In genomic region chr2:172427990-172428840, GRCh38 we compare ENCODE assay signal across 1 cellular context.
A peak's percentile ranks its signal among the peaks of the same experiment; 100 is the strongest.
TF ChIP-seq lines count a peak whose summit lies in the region.

No MANE protein-coding gene starts in this region.

TF ChIP-seq in HepG2, 621 proteins besides CTCF, POLR2A, EP300 and RAD21 (continued from another document and continues in another):
- TF ChIP-seq SP1 (IDR thresholded peaks at IDR 0.05) (no peak), SP1 (CRISPR knock-in tag; IDR thresholded peaks at IDR 0.05) (no peak), ASH2L (IDR thresholded peaks at IDR 0.05; ENCODE audit: insufficient read length, low read depth, low read length) (peak; percentile 52), KLF6 (CRISPR knock-in tag; IDR thresholded peaks at IDR 0.05) (no peak), ZNF296 (CRISPR knock-in tag; conservative IDR thresholded peaks at IDR 0.05) (peak; percentile 85), NR0B2 (CRISPR knock-in tag; IDR thresholded peaks at IDR 0.05) (peak; percentile 34; the same call in 1 of the 2 replicates), ZBTB33 (CRISPR knock-in tag; IDR thresholded peaks at IDR 0.05) (no peak), SOX6 (IDR thresholded peaks at IDR 0.05) (no peak), SOX6 (CRISPR knock-in tag; IDR thresholded peaks at IDR 0.05) (0 out of 2 replicates have a peak, but pooled peaks have one; percentile 39), KLF16 (CRISPR knock-in tag; IDR thresholded peaks at IDR 0.05) (peak in 1 of 2 experiments; percentile 1; a peak in 1 of 4 replicates), TAF15 (IDR thresholded peaks at IDR 0.05; ENCODE audit: low read depth, low read length, poor library complexity, severe bottlenecking) (no peak), ZNF546 (CRISPR knock-in tag; conservative IDR thresholded peaks at IDR 0.05) (no peak; the same call in 1 of the 2 replicates), NR2C2 (CRISPR knock-in tag; IDR thresholded peaks at IDR 0.05; ENCODE audit: borderline replicate concordance) (0 out of 2 replicates have a peak, but pooled peaks have one; percentile 4), MXD4 (CRISPR knock-in tag; IDR thresholded peaks at IDR 0.05) (peak; percentile 46; the same call in 1 of the 2 replicates), ZNF639 (CRISPR knock-in tag; conservative IDR thresholded peaks at IDR 0.05) (no peak; the same call in 1 of the 2 replicates), CBFB (CRISPR knock-in tag; IDR thresholded peaks at IDR 0.05) (no peak), STAT5B (CRISPR knock-in tag; IDR thresholded peaks at IDR 0.05) (no peak), SMARCE1 (IDR thresholded peaks at IDR 0.05; ENCODE audit: borderline replicate concordance) (no peak), IRF2 (CRISPR knock-in tag; IDR thresholded peaks at IDR 0.05) (no peak), MLLT10 (CRISPR knock-in tag; IDR thresholded peaks at IDR 0.05) (no peak), HNRNPLL (IDR thresholded peaks at IDR 0.05; ENCODE audit: low read depth, low read length, poor library complexity, severe bottlenecking) (no peak), CREBL2 (CRISPR knock-in tag; IDR thresholded peaks at IDR 0.05; ENCODE audit: borderline replicate concordance) (no peak), PHF20 (CRISPR knock-in tag; IDR thresholded peaks at IDR 0.05) (peak; percentile 41; the same call in 1 of the 2 replicates), ZNF512 (CRISPR knock-in tag; IDR thresholded peaks at IDR 0.05) (no peak), ZNF746 (CRISPR knock-in tag; IDR thresholded peaks at IDR 0.05) (no peak), ZNF138 (CRISPR knock-in tag; IDR thresholded peaks at IDR 0.05; ENCODE audit: low read depth) (no peak), ZC3H4 (CRISPR knock-in tag; IDR thresholded peaks at IDR 0.05; ENCODE audit: borderline replicate concordance) (no peak), HHEX (CRISPR knock-in tag; IDR thresholded peaks at IDR 0.05) (no peak), ZNF292 (CRISPR knock-in tag; IDR thresholded peaks at IDR 0.05; ENCODE audit: borderline replicate concordance, low read depth) (0 out of 2 replicates have a peak, but pooled peaks have one; percentile 19), ZNF33A (CRISPR knock-in tag; IDR thresholded peaks at IDR 0.05; ENCODE audit: borderline replicate concordance) (no peak), ZNF256 (CRISPR knock-in tag; conservative IDR thresholded peaks at IDR 0.05) (no peak), CC2D1A (CRISPR knock-in tag; IDR thresholded peaks at IDR 0.05) (no peak), ZBTB7B (CRISPR knock-in tag; IDR thresholded peaks at IDR 0.05) (no peak), GABPA (IDR thresholded peaks at IDR 0.05; ENCODE audit: low read depth, low read length) (no peak), GABPA (CRISPR knock-in tag; IDR thresholded peaks at IDR 0.05; ENCODE audit: low read depth) (no peak), CCAR2 (optimal IDR thresholded peaks at IDR 0.05; ENCODE audit: low read depth, low read length) (no peak)
- TF ChIP-seq, protein P1, sequence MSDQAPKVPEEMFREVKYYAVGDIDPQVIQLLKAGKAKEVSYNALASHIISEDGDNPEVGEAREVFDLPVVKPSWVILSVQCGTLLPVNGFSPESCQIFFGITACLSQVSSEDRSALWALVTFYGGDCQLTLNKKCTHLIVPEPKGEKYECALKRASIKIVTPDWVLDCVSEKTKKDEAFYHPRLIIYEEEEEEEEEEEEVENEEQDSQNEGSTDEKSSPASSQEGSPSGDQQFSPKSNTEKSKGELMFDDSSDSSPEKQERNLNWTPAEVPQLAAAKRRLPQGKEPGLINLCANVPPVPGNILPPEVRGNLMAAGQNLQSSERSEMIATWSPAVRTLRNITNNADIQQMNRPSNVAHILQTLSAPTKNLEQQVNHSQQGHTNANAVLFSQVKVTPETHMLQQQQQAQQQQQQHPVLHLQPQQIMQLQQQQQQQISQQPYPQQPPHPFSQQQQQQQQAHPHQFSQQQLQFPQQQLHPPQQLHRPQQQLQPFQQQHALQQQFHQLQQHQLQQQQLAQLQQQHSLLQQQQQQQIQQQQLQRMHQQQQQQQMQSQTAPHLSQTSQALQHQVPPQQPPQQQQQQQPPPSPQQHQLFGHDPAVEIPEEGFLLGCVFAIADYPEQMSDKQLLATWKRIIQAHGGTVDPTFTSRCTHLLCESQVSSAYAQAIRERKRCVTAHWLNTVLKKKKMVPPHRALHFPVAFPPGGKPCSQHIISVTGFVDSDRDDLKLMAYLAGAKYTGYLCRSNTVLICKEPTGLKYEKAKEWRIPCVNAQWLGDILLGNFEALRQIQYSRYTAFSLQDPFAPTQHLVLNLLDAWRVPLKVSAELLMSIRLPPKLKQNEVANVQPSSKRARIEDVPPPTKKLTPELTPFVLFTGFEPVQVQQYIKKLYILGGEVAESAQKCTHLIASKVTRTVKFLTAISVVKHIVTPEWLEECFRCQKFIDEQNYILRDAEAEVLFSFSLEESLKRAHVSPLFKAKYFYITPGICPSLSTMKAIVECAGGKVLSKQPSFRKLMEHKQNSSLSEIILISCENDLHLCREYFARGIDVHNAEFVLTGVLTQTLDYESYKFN (CRISPR knock-in tag; conservative IDR thresholded peaks at IDR 0.05), result peak; percentile 61
- TF ChIP-seq, protein P2, sequence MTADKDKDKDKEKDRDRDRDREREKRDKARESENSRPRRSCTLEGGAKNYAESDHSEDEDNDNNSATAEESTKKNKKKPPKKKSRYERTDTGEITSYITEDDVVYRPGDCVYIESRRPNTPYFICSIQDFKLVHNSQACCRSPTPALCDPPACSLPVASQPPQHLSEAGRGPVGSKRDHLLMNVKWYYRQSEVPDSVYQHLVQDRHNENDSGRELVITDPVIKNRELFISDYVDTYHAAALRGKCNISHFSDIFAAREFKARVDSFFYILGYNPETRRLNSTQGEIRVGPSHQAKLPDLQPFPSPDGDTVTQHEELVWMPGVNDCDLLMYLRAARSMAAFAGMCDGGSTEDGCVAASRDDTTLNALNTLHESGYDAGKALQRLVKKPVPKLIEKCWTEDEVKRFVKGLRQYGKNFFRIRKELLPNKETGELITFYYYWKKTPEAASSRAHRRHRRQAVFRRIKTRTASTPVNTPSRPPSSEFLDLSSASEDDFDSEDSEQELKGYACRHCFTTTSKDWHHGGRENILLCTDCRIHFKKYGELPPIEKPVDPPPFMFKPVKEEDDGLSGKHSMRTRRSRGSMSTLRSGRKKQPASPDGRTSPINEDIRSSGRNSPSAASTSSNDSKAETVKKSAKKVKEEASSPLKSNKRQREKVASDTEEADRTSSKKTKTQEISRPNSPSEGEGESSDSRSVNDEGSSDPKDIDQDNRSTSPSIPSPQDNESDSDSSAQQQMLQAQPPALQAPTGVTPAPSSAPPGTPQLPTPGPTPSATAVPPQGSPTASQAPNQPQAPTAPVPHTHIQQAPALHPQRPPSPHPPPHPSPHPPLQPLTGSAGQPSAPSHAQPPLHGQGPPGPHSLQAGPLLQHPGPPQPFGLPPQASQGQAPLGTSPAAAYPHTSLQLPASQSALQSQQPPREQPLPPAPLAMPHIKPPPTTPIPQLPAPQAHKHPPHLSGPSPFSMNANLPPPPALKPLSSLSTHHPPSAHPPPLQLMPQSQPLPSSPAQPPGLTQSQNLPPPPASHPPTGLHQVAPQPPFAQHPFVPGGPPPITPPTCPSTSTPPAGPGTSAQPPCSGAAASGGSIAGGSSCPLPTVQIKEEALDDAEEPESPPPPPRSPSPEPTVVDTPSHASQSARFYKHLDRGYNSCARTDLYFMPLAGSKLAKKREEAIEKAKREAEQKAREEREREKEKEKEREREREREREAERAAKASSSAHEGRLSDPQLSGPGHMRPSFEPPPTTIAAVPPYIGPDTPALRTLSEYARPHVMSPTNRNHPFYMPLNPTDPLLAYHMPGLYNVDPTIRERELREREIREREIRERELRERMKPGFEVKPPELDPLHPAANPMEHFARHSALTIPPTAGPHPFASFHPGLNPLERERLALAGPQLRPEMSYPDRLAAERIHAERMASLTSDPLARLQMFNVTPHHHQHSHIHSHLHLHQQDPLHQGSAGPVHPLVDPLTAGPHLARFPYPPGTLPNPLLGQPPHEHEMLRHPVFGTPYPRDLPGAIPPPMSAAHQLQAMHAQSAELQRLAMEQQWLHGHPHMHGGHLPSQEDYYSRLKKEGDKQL (CRISPR knock-in tag; IDR thresholded peaks at IDR 0.05; ENCODE audit: low read depth), result no peak
- TF ChIP-seq, protein P3, sequence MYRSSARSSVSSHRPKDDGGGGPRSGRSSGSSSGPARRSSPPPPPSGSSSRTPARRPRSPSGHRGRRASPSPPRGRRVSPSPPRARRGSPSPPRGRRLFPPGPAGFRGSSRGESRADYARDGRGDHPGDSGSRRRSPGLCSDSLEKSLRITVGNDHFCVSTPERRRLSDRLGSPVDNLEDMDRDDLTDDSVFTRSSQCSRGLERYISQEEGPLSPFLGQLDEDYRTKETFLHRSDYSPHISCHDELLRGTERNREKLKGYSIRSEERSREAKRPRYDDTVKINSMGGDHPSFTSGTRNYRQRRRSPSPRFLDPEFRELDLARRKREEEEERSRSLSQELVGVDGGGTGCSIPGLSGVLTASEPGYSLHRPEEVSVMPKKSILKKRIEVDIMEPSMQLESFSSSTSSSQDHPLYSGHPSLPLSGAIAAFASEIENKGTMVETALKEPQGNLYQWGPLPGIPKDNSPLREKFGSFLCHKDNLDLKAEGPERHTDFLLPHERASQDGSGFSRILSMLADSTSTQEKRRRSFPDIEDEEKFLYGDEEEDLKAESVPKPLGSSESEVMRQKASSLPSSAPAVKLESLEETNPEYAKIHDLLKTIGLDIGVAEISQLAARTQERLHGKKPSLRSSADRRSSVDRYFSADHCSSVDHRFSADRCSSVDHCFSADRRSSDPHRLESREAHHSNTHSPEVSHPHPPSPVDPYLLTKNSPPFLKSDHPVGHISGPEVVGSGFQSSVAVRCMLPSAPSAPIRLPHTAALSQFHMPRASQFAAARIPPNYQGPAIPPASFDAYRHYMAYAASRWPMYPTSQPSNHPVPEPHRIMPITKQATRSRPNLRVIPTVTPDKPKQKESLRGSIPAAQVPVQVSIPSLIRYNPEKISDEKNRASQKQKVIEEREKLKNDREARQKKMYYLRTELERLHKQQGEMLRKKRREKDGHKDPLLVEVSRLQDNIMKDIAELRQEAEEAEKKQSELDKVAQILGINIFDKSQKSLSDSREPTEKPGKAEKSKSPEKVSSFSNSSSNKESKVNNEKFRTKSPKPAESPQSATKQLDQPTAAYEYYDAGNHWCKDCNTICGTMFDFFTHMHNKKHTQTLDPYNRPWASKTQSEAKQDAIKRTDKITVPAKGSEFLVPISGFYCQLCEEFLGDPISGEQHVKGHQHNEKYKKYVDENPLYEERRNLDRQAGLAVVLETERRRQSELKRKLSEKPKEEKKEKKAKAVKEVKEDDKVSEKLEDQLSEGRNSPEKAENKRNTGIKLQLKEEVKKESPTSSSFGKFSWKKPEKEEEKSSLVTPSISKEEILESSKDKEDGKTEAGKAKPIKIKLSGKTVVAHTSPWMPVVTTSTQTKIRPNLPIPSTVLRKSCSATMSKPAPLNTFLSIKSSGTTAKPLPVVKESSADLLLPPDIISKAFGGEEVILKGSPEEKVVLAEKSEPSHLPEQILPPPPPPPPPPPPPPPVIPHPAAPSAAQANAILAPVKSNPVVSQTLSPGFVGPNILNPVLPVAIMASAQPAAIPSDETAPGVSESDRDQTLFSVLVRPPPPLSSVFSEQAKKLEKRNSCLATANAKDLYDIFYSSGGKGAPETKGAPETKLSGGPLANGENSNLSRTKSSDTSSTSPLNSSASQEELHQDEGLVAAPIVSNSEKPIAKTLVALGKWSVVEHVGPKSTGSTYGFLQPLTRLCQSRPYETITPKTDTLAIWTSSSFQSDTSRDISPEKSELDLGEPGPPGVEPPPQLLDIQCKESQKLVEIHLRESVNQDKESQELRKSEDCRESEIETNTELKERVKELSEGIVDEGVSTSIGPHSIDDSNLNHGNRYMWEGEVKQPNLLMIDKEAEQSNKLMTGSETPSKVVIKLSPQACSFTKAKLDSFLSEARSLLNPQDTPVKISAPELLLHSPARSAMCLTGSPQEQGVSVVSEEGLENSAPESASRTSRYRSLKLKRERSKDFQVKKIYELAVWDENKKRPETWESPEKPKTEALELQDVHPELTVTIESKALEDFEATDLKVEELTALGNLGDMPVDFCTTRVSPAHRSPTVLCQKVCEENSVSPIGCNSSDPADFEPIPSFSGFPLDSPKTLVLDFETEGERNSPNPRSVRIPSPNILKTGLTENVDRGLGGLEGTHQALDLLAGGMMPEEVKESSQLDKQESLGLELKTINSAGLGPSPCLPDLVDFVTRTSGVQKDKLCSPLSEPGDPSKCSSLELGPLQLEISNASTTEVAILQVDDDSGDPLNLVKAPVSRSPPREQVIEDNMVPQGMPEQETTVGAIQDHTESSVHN (CRISPR knock-in tag; IDR thresholded peaks at IDR 0.05), result no peak
